ENCODE assay signal across 1 cellular context in the genomic region with DNA sequence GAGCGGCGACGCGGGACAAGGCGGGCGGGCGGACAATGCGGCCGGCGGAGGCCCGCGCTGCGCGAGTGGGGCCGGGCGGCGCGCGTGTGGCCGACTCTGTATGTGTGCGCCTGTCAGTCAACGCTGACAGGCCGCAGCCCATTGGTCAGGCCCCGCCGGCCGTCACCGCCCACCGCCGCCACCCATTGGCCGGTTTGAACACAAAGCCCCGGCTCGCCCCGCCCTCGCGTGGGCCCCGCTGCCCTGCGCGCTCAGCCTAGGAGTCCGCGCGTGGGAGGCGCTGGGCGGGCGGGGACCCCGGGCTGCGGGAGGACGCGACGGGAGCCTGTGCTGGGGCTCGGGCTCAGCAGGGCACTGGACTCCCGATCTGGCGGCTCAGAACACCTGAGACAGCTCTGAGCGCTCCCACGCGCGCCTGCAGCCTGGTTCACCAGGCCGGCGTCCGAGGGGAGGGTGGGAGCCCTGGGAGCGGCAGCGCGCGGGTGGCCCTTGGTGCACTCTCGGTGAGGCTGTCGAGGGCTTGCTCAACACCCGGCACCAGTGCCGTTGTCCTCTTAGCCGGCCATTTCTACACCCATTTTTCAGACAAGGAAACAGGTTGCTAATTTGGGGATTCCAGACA.
TF ChIP-seq lines count a peak whose summit lies in the region.

A gene with protein sequence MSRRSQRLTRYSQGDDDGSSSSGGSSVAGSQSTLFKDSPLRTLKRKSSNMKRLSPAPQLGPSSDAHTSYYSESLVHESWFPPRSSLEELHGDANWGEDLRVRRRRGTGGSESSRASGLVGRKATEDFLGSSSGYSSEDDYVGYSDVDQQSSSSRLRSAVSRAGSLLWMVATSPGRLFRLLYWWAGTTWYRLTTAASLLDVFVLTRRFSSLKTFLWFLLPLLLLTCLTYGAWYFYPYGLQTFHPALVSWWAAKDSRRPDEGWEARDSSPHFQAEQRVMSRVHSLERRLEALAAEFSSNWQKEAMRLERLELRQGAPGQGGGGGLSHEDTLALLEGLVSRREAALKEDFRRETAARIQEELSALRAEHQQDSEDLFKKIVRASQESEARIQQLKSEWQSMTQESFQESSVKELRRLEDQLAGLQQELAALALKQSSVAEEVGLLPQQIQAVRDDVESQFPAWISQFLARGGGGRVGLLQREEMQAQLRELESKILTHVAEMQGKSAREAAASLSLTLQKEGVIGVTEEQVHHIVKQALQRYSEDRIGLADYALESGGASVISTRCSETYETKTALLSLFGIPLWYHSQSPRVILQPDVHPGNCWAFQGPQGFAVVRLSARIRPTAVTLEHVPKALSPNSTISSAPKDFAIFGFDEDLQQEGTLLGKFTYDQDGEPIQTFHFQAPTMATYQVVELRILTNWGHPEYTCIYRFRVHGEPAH (minus strand): TSS at position 88 of the 622 bp plus-strand sequence. CDS start 3,370 bp downstream, outside the sequence.

TF ChIP-seq in GM12878, 131 proteins besides CTCF, POLR2A, EP300 and RAD21 (continued from another document and continues in another):
- TF ChIP-seq SMARCA5 (IDR thresholded peaks at IDR 0.05) = 0 out of 2 replicates have a peak, but pooled peaks have one; percentile 9
- TF ChIP-seq KAT2A (conservative IDR thresholded peaks at IDR 0.05; ENCODE audit: control insufficient read depth, low read depth, low read length) = no peak
- peak in 1 of 2 experiments; percentile 26; a peak in 1 of 4 replicates for TF ChIP-seq BHLHE40 (IDR thresholded peaks at IDR 0.05; ENCODE audit: borderline replicate concordance in 1 of 2, low read depth in 2 of 2, low read length in 1 of 2)
- TF ChIP-seq, protein P1, sequence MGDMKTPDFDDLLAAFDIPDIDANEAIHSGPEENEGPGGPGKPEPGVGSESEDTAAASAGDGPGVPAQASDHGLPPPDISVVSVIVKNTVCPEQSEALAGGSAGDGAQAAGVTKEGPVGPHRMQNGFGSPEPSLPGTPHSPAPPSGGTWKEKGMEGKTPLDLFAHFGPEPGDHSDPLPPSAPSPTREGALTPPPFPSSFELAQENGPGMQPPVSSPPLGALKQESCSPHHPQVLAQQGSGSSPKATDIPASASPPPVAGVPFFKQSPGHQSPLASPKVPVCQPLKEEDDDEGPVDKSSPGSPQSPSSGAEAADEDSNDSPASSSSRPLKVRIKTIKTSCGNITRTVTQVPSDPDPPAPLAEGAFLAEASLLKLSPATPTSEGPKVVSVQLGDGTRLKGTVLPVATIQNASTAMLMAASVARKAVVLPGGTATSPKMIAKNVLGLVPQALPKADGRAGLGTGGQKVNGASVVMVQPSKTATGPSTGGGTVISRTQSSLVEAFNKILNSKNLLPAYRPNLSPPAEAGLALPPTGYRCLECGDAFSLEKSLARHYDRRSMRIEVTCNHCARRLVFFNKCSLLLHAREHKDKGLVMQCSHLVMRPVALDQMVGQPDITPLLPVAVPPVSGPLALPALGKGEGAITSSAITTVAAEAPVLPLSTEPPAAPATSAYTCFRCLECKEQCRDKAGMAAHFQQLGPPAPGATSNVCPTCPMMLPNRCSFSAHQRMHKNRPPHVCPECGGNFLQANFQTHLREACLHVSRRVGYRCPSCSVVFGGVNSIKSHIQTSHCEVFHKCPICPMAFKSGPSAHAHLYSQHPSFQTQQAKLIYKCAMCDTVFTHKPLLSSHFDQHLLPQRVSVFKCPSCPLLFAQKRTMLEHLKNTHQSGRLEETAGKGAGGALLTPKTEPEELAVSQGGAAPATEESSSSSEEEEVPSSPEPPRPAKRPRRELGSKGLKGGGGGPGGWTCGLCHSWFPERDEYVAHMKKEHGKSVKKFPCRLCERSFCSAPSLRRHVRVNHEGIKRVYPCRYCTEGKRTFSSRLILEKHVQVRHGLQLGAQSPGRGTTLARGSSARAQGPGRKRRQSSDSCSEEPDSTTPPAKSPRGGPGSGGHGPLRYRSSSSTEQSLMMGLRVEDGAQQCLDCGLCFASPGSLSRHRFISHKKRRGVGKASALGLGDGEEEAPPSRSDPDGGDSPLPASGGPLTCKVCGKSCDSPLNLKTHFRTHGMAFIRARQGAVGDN (IDR thresholded peaks at IDR 0.05) = peak; percentile 22; the same call in 1 of the 2 replicates
- TF ChIP-seq BACH1 (IDR thresholded peaks at IDR 0.05; ENCODE audit: borderline replicate concordance) = peak; percentile 99
- TF ChIP-seq DPF2 (IDR thresholded peaks at IDR 0.05) = peak; percentile 98
- TF ChIP-seq, protein P2, sequence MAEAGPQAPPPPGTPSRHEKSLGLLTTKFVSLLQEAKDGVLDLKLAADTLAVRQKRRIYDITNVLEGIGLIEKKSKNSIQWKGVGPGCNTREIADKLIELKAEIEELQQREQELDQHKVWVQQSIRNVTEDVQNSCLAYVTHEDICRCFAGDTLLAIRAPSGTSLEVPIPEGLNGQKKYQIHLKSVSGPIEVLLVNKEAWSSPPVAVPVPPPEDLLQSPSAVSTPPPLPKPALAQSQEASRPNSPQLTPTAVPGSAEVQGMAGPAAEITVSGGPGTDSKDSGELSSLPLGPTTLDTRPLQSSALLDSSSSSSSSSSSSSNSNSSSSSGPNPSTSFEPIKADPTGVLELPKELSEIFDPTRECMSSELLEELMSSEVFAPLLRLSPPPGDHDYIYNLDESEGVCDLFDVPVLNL (IDR thresholded peaks at IDR 0.05; ENCODE audit: low read depth, low read length) = peak; percentile 27; the same call in 1 of the 2 replicates
- no peak for TF ChIP-seq MYC (IDR thresholded peaks at IDR 0.05; ENCODE audit: insufficient read depth, insufficient read length, insufficient replicate concordance, low read length, severe bottlenecking)
- TF ChIP-seq YBX1 (IDR thresholded peaks at IDR 0.05) = no peak
- TF ChIP-seq MTA2 (IDR thresholded peaks at IDR 0.05; ENCODE audit: low read depth) = no peak
- TF ChIP-seq EZH2 (IDR thresholded peaks at IDR 0.05; ENCODE audit: borderline replicate concordance, control insufficient read depth, low read depth, low read length) = no peak
- no peak for TF ChIP-seq ZNF217 (IDR thresholded peaks at IDR 0.05)
- TF ChIP-seq RFX5 (IDR thresholded peaks at IDR 0.05; ENCODE audit: low read depth, low read length) = peak; percentile 72; the same call in 1 of the 2 replicates
- peak; percentile 90 for TF ChIP-seq SP1 (IDR thresholded peaks at IDR 0.05; ENCODE audit: low read depth, low read length)
- TF ChIP-seq, protein P3, sequence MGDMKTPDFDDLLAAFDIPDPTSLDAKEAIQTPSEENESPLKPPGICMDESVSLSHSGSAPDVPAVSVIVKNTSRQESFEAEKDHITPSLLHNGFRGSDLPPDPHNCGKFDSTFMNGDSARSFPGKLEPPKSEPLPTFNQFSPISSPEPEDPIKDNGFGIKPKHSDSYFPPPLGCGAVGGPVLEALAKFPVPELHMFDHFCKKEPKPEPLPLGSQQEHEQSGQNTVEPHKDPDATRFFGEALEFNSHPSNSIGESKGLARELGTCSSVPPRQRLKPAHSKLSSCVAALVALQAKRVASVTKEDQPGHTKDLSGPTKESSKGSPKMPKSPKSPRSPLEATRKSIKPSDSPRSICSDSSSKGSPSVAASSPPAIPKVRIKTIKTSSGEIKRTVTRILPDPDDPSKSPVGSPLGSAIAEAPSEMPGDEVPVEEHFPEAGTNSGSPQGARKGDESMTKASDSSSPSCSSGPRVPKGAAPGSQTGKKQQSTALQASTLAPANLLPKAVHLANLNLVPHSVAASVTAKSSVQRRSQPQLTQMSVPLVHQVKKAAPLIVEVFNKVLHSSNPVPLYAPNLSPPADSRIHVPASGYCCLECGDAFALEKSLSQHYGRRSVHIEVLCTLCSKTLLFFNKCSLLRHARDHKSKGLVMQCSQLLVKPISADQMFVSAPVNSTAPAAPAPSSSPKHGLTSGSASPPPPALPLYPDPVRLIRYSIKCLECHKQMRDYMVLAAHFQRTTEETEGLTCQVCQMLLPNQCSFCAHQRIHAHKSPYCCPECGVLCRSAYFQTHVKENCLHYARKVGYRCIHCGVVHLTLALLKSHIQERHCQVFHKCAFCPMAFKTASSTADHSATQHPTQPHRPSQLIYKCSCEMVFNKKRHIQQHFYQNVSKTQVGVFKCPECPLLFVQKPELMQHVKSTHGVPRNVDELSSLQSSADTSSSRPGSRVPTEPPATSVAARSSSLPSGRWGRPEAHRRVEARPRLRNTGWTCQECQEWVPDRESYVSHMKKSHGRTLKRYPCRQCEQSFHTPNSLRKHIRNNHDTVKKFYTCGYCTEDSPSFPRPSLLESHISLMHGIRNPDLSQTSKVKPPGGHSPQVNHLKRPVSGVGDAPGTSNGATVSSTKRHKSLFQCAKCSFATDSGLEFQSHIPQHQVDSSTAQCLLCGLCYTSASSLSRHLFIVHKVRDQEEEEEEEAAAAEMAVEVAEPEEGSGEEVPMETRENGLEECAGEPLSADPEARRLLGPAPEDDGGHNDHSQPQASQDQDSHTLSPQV (IDR thresholded peaks at IDR 0.05) = no peak
- TF ChIP-seq, protein P4, sequence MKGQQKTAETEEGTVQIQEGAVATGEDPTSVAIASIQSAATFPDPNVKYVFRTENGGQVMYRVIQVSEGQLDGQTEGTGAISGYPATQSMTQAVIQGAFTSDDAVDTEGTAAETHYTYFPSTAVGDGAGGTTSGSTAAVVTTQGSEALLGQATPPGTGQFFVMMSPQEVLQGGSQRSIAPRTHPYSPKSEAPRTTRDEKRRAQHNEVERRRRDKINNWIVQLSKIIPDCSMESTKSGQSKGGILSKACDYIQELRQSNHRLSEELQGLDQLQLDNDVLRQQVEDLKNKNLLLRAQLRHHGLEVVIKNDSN (IDR thresholded peaks at IDR 0.05; ENCODE audit: borderline replicate concordance, extremely low read length, insufficient read depth, low read depth, low read length) = no peak
- TF ChIP-seq SUPT20H (IDR thresholded peaks at IDR 0.05; ENCODE audit: borderline replicate concordance, control insufficient read depth, low read depth, low read length) = no peak
- 0 out of 4 replicates have a peak, but pooled peaks of 1 of the 2 experiments have one; percentile 3 for TF ChIP-seq CEBPB (IDR thresholded peaks at IDR 0.05; ENCODE audit: borderline replicate concordance in 1 of 2, low read depth in 2 of 2, low read length in 2 of 2)
- TF ChIP-seq IRF4 (IDR thresholded peaks at IDR 0.05; ENCODE audit: low read depth, low read length) = no peak
- TF ChIP-seq HDAC6 (IDR thresholded peaks at IDR 0.05; ENCODE audit: unreplicated experiment) = no peak
- peak; percentile 45 for TF ChIP-seq MXI1 (IDR thresholded peaks at IDR 0.05; ENCODE audit: low read depth, low read length)
- no peak for TF ChIP-seq TCF12 (IDR thresholded peaks at IDR 0.05; ENCODE audit: low read depth, low read length)
- 0 out of 2 replicates have a peak, but pooled peaks have one; percentile 39 for TF ChIP-seq YY1 (IDR thresholded peaks at IDR 0.05; ENCODE audit: low read depth, low read length)
- TF ChIP-seq TCF7 (IDR thresholded peaks at IDR 0.05; ENCODE audit: borderline replicate concordance) = no peak
- TF ChIP-seq, protein P5, sequence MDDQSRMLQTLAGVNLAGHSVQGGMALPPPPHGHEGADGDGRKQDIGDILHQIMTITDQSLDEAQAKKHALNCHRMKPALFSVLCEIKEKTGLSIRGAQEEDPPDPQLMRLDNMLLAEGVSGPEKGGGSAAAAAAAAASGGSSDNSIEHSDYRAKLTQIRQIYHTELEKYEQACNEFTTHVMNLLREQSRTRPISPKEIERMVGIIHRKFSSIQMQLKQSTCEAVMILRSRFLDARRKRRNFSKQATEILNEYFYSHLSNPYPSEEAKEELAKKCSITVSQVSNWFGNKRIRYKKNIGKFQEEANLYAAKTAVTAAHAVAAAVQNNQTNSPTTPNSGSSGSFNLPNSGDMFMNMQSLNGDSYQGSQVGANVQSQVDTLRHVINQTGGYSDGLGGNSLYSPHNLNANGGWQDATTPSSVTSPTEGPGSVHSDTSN (IDR thresholded peaks at IDR 0.05; ENCODE audit: insufficient replicate concordance, low read depth, low read length) = peak; percentile 95
- no peak for TF ChIP-seq CBX3 (IDR thresholded peaks at IDR 0.05; ENCODE audit: borderline replicate concordance, low read depth)
- peak; percentile 60; the same call in 1 of the 2 replicates for TF ChIP-seq CREB1 (IDR thresholded peaks at IDR 0.05; ENCODE audit: low read depth)
- TF ChIP-seq MEF2A (IDR thresholded peaks at IDR 0.05; ENCODE audit: insufficient read depth, low read depth, low read length) = no peak
- TF ChIP-seq, protein P6, sequence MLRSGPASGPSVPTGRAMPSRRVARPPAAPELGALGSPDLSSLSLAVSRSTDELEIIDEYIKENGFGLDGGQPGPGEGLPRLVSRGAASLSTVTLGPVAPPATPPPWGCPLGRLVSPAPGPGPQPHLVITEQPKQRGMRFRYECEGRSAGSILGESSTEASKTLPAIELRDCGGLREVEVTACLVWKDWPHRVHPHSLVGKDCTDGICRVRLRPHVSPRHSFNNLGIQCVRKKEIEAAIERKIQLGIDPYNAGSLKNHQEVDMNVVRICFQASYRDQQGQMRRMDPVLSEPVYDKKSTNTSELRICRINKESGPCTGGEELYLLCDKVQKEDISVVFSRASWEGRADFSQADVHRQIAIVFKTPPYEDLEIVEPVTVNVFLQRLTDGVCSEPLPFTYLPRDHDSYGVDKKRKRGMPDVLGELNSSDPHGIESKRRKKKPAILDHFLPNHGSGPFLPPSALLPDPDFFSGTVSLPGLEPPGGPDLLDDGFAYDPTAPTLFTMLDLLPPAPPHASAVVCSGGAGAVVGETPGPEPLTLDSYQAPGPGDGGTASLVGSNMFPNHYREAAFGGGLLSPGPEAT (IDR thresholded peaks at IDR 0.05; ENCODE audit: low read depth) = no peak
- TF ChIP-seq, protein P7, sequence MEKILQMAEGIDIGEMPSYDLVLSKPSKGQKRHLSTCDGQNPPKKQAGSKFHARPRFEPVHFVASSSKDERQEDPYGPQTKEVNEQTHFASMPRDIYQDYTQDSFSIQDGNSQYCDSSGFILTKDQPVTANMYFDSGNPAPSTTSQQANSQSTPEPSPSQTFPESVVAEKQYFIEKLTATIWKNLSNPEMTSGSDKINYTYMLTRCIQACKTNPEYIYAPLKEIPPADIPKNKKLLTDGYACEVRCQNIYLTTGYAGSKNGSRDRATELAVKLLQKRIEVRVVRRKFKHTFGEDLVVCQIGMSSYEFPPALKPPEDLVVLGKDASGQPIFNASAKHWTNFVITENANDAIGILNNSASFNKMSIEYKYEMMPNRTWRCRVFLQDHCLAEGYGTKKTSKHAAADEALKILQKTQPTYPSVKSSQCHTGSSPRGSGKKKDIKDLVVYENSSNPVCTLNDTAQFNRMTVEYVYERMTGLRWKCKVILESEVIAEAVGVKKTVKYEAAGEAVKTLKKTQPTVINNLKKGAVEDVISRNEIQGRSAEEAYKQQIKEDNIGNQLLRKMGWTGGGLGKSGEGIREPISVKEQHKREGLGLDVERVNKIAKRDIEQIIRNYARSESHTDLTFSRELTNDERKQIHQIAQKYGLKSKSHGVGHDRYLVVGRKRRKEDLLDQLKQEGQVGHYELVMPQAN (conservative IDR thresholded peaks at IDR 0.05) = peak; percentile 37; the same call in 1 of the 2 replicates
- TF ChIP-seq TAF1 (IDR thresholded peaks at IDR 0.05; ENCODE audit: borderline replicate concordance, low read depth, low read length) = peak; percentile 52; the same call in 1 of the 2 replicates
- no peak for TF ChIP-seq HDAC2 (IDR thresholded peaks at IDR 0.05)
